3 cellular contexts compared by ENCODE assay signal in the genomic region with DNA sequence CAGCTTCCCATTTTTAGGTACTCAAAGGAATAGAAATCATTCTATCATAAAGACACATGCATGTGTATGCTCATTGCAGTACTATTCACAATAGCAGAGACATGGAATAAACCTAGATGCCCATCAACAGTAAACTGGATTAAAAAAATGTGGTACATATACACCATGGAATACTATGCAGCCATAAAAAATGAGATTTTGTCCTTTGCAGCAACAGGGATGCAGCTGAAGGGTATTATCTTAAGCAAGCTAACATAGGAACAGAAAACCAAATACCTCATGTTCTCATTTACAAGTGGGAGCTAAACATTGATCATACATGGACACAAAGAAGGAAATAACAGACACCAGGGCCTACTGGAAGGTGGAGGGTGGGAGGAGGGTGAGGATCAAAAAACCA.
TF ChIP-seq lines count a peak whose summit lies in the region.

No MANE protein-coding gene starts in this region.

TF ChIP-seq in HEK293, 187 proteins besides CTCF, POLR2A, EP300 and RAD21:
- TF ChIP-seq ZBTB8A (tag by site-specific recombination; IDR thresholded peaks at IDR 0.05) (no peak), GLIS2 (tag by site-specific recombination; IDR thresholded peaks at IDR 0.05) (no peak), ZFP41 (tag by site-specific recombination; IDR thresholded peaks at IDR 0.05; ENCODE audit: borderline replicate concordance) (no peak), ZNF146 (tag by site-specific recombination; IDR thresholded peaks at IDR 0.05) (peak; percentile 40; the same call in 1 of the 2 replicates), KLF16 (tag by site-specific recombination; IDR thresholded peaks at IDR 0.05) (no peak)

TF ChIP-seq in K562, 482 proteins besides CTCF, POLR2A, EP300 and RAD21:
- TF ChIP-seq MYBL2 (IDR thresholded peaks at IDR 0.05; ENCODE audit: low read depth) (no peak), MYBL2 (CRISPR knock-in tag; IDR thresholded peaks at IDR 0.05; ENCODE audit: borderline replicate concordance) (no peak), SRF (CRISPR knock-in tag; IDR thresholded peaks at IDR 0.05) (no peak), SP1 (CRISPR knock-in tag; IDR thresholded peaks at IDR 0.05) (no peak), NFIX (CRISPR knock-in tag; IDR thresholded peaks at IDR 0.05; ENCODE audit: low read depth) (no peak), RHOXF2B (CRISPR knock-in tag; conservative IDR thresholded peaks at IDR 0.05) (no peak), NR2F6 (CRISPR knock-in tag; IDR thresholded peaks at IDR 0.05) (no peak), ZNF766 (CRISPR knock-in tag; conservative IDR thresholded peaks at IDR 0.05) (no peak), FOXJ3 (CRISPR knock-in tag; IDR thresholded peaks at IDR 0.05) (no peak), SMARCA4 (IDR thresholded peaks at IDR 0.05) (no peak), FOXA1 (IDR thresholded peaks at IDR 0.05; ENCODE audit: borderline replicate concordance) (no peak), ZBTB8A (IDR thresholded peaks at IDR 0.05; ENCODE audit: partially characterized antibody) (no peak), BCOR (IDR thresholded peaks at IDR 0.05) (peak; percentile 53), ZNF311 (CRISPR knock-in tag; IDR thresholded peaks at IDR 0.05) (no peak), RBM25 (IDR thresholded peaks at IDR 0.05; ENCODE audit: low read depth, low read length, severe bottlenecking) (peak; percentile 68), ZNF146 (CRISPR knock-in tag; IDR thresholded peaks at IDR 0.05; ENCODE audit: unreplicated experiment) (peak; percentile 91)
- TF ChIP-seq, protein P1, sequence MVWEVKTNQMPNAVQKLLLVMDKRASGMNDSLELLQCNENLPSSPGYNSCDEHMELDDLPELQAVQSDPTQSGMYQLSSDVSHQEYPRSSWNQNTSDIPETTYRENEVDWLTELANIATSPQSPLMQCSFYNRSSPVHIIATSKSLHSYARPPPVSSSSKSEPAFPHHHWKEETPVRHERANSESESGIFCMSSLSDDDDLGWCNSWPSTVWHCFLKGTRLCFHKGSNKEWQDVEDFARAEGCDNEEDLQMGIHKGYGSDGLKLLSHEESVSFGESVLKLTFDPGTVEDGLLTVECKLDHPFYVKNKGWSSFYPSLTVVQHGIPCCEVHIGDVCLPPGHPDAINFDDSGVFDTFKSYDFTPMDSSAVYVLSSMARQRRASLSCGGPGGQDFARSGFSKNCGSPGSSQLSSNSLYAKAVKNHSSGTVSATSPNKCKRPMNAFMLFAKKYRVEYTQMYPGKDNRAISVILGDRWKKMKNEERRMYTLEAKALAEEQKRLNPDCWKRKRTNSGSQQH (CRISPR knock-in tag; IDR thresholded peaks at IDR 0.05), result no peak
- TF ChIP-seq, protein P2, sequence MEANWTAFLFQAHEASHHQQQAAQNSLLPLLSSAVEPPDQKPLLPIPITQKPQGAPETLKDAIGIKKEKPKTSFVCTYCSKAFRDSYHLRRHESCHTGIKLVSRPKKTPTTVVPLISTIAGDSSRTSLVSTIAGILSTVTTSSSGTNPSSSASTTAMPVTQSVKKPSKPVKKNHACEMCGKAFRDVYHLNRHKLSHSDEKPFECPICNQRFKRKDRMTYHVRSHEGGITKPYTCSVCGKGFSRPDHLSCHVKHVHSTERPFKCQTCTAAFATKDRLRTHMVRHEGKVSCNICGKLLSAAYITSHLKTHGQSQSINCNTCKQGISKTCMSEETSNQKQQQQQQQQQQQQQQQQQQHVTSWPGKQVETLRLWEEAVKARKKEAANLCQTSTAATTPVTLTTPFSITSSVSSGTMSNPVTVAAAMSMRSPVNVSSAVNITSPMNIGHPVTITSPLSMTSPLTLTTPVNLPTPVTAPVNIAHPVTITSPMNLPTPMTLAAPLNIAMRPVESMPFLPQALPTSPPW (CRISPR knock-in tag; IDR thresholded peaks at IDR 0.05), result no peak

TF ChIP-seq in H1, 55 proteins besides CTCF, POLR2A, EP300 and RAD21:
- TF ChIP-seq SRF (IDR thresholded peaks at IDR 0.05; ENCODE audit: low read depth, low read length), result no peak
- 0 out of 2 replicates have a peak, but pooled peaks have one; percentile 45 for TF ChIP-seq KDM1A (IDR thresholded peaks at IDR 0.05; ENCODE audit: borderline replicate concordance, low read length)
